In genomic region chr1:155457237-155457636, GRCh38 we compare ENCODE assay signal across 1 cellular context.
TF ChIP-seq lines count a peak whose summit lies in the region.

No MANE protein-coding gene starts in this region.

TF ChIP-seq in A549, 52 proteins besides CTCF, POLR2A, EP300 and RAD21 (continued from another document):
- TF ChIP-seq HES2 (IDR thresholded peaks at IDR 0.05) (no peak), CEBPB (IDR thresholded peaks at IDR 0.05) (no peak), FOSB (CRISPR knock-in tag; IDR thresholded peaks at IDR 0.05) (no peak), CHD4 (IDR thresholded peaks at IDR 0.05; ENCODE audit: borderline replicate concordance) (no peak), BCL3 (IDR thresholded peaks at IDR 0.05) (no peak), BHLHE40 (IDR thresholded peaks at IDR 0.05; ENCODE audit: low read depth, low read length) (no peak), ELK1 (IDR thresholded peaks at IDR 0.05; ENCODE audit: low read depth, low read length) (no peak), TFCP2L1 (CRISPR knock-in tag; IDR thresholded peaks at IDR 0.05) (no peak), ZNF302 (CRISPR knock-in tag; IDR thresholded peaks at IDR 0.05) (no peak), KDM1A (IDR thresholded peaks at IDR 0.05; ENCODE audit: low read depth) (no peak), MAFK (IDR thresholded peaks at IDR 0.05; ENCODE audit: partially characterized antibody) (no peak)
